8 cellular contexts compared by ENCODE assay signal in genomic region chr20:48920527-48921167, GRCh38. TPM values are rescaled to one million over a fixed set of nuclear protein-coding genes. Genes with fewer than 3 reads are reported as not detected.
DNase-seq lines count a peak whose midpoint lies in the region; ATAC-seq and TF ChIP-seq lines count a peak whose summit lies in the region.

No MANE protein-coding gene starts in this region.

- H3K27me3 Mint-ChIP-seq in CD8-positive, alpha-beta memory T cell, result peaks cover 0 to 1% of the 10 kb centered on the region in 2 donors

- H3K9me3 Mint-ChIP-seq in CD8-positive, alpha-beta memory T cell, result no peaks in the 10 kb centered on the region

- ATAC-seq in RWPE2 (ENCODE audit: low read depth) (no peak), GM19395 (IDR thresholded peaks at IDR 0.05; ENCODE audit: unreplicated experiment) (no peak), GM18867 (IDR thresholded peaks at IDR 0.05; ENCODE audit: unreplicated experiment) (no peak)

- peak overlapping the region; percentile 98 for H3K4me3 ChIP-seq in CD8-positive, alpha-beta memory T cell (ENCODE audit: low read length)
- H3K4me3 ChIP-seq in RWPE2 (ENCODE audit: severe bottlenecking) (peak overlapping the region; percentile 98), esophagus (ENCODE audit: low read depth in 1 of 2, low read length in 2 of 2) (peak overlapping the region; percentile 86 to 95), parathyroid adenoma (ENCODE audit: low read depth, low read length) (peak overlapping the region; percentile 61)

- POLR2A ChIA-PET in CD8-positive, alpha-beta memory T cell (lab: Charles Lee), result no interaction called here

- peaks cover 39 to 47% (median 47%) of the 10 kb centered on the region in 3 donors for H3K4me1 Mint-ChIP-seq in CD8-positive, alpha-beta memory T cell

- TF ChIP-seq CTCF in RWPE2 (IDR thresholded peaks at IDR 0.05; ENCODE audit: poor library complexity, severe bottlenecking) (no peak), parathyroid adenoma (IDR thresholded peaks at IDR 0.05) (no peak)

- DNase-seq in CD8-positive, alpha-beta memory T cell, result no peak
- DNase-seq in RWPE2 (ENCODE audit: low spot score) (no peak), pons (ENCODE audit: low spot score) (no peak), globus pallidus (ENCODE audit: low spot score) (no peak)

- H3K4me3 Mint-ChIP-seq in CD8-positive, alpha-beta memory T cell, result peak overlapping the region; percentile 90 to 99 (median 94)

- CTCF ChIA-PET in CD8-positive, alpha-beta memory T cell (lab: Charles Lee), result interaction anchor here (1.7 kb wide), 1 partner anchor 263 kb away, joined by 5 read pairs; no protein-coding TSS in a partner anchor

- peak overlapping the region; percentile 22 for H3K9ac ChIP-seq in parathyroid adenoma

- peak overlapping the region; percentile 68 for H2AFZ ChIP-seq in parathyroid adenoma

- peaks cover 27% of the 10 kb centered on the region for H3K4me1 ChIP-seq in CD8-positive, alpha-beta memory T cell (ENCODE audit: insufficient read depth, low read length)
- H3K4me1 ChIP-seq in RWPE2 (ENCODE audit: insufficient read depth, poor library complexity, severe bottlenecking) (peaks cover 21% of the 10 kb centered on the region), esophagus (ENCODE audit: control insufficient read depth in 2 of 2, insufficient read depth in 2 of 2, low read length in 1 of 2) (peaks cover 0 to 6% of the 10 kb centered on the region in 2 donors), parathyroid adenoma (peaks cover 13% of the 10 kb centered on the region)

- peak overlapping the region; percentile 94 to 100 (median 98) for H3K27ac Mint-ChIP-seq in CD8-positive, alpha-beta memory T cell

- H3K4me2 ChIP-seq in parathyroid adenoma (ENCODE audit: low read length), result peak overlapping the region; percentile 88

- H3K79me2 ChIP-seq in parathyroid adenoma, result peaks cover 17% of the 10 kb centered on the region

- H3K36me3 ChIP-seq in CD8-positive, alpha-beta memory T cell (ENCODE audit: insufficient read depth, low read length), result no peaks in the 10 kb centered on the region
- H3K36me3 ChIP-seq in RWPE2 (ENCODE audit: low read depth) (0 out of 2 replicates have a peak, but pooled peaks cover 5% of the 10 kb centered on the region), esophagus (ENCODE audit: control insufficient read depth in 2 of 2, insufficient read depth in 2 of 2, low read length in 1 of 2) (no peaks in the 10 kb centered on the region), parathyroid adenoma (ENCODE audit: control insufficient read depth, insufficient read depth, low read length) (no peaks in the 10 kb centered on the region)

- H3K27ac ChIP-seq in CD8-positive, alpha-beta memory T cell (ENCODE audit: low read depth, low read length), result peak overlapping the region; percentile 90
- H3K27ac ChIP-seq in RWPE2 (ENCODE audit: poor library complexity, severe bottlenecking), result peak overlapping the region; percentile 66
- peak overlapping the region; percentile 98 to 99 for H3K27ac ChIP-seq in esophagus (ENCODE audit: low read depth in 2 of 2, low read length in 1 of 2)
- H3K27ac ChIP-seq in parathyroid adenoma, result peak overlapping the region; percentile 92

- 22 to 31% methylated on average over 10 of the region's 10 CpGs for WGBS in esophagus, 2 donors

- H3K9me3 ChIP-seq in CD8-positive, alpha-beta memory T cell (ENCODE audit: low read length), result no peaks in the 10 kb centered on the region
- H3K9me3 ChIP-seq in RWPE2 (ENCODE audit: severe bottlenecking), result no peaks in the 10 kb centered on the region
- H3K9me3 ChIP-seq in esophagus (ENCODE audit: control insufficient read depth in 2 of 2, insufficient read depth in 1 of 2, low read depth in 1 of 2, low read length in 1 of 2), result no peaks in the 10 kb centered on the region
- no peaks in the 10 kb centered on the region for H3K9me3 ChIP-seq in parathyroid adenoma (ENCODE audit: control insufficient read depth, low read length)

- peaks cover 0 to 8% (median 0%) of the 10 kb centered on the region in 3 donors for H3K36me3 Mint-ChIP-seq in CD8-positive, alpha-beta memory T cell

- no peaks in the 10 kb centered on the region for H3K27me3 ChIP-seq in CD8-positive, alpha-beta memory T cell (ENCODE audit: insufficient read depth, low read length, poor library complexity, severe bottlenecking)
- no peaks in the 10 kb centered on the region for H3K27me3 ChIP-seq in RWPE2 (ENCODE audit: insufficient read depth, poor library complexity, severe bottlenecking)
- no peaks in the 10 kb centered on the region for H3K27me3 ChIP-seq in esophagus (ENCODE audit: control insufficient read depth in 1 of 2, insufficient read depth in 2 of 2, low read length in 2 of 2)
- H3K27me3 ChIP-seq in parathyroid adenoma (ENCODE audit: control insufficient read depth, insufficient read depth, low read length), result no peaks in the 10 kb centered on the region

RNA-seq across cellular contexts. Expression of gene ARFGEF2, which starts 0.9 kb away (rescaled TPM):
- 10 to 100 TPM; 36.6 to 37.6 TPM for total RNA-seq in CD8-positive, alpha-beta memory T cell
- 9.5 TPM for polyA plus RNA-seq in CD8-positive, alpha-beta memory T cell
- 1 to 10 TPM; 6.5 to 8.2 TPM for polyA plus RNA-seq in esophagus
